ENCODE assay signal across 22 cellular contexts in the genomic region with DNA sequence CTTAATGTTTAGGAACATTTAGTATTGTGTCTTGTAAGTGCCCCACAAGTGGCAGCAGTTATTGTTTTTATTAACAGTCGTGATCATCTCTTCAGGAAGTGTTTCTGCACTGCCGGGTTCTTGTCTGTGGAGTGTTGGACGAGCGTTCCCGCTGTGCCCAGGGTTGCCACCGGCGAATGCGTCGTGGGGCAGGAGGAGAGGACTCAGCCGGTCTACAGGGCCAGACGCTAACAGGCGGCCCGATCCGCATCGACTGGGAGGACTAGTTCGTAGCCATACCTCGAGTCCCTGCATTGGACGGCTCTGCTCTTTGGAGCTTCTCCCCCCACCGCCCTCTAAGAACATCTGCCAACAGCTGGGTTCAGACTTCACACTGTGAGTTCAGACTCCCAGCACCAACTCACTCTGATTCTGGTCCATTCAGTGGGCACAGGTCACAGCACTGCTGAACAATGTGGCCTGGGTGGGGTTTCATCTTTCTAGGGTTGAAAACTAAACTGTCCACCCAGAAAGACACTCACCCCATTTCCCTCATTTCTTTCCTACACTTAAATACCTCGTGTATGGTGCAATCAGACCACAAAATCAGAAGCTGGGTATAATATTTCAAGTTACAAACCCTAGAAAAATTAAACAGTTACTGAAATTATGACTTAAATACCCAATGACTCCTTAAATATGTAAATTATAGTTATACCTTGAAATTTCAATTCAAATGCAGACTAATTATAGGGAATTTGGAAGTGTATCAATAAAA. TPM values are rescaled to one million over a fixed set of nuclear protein-coding genes. Genes with fewer than 3 reads are reported as not detected.
DNase-seq lines count a peak whose midpoint lies in the region; ATAC-seq, FAIRE-seq and TF ChIP-seq lines count a peak whose summit lies in the region.
"Had no signal": no experiment of that assay in that cellular context is flagged by ENCODE, and none has a peak within 500 bp of the region (broad histone marks: within the 10 kb centered on the region; RNA-seq: fewer than 3 reads in every experiment).

No MANE protein-coding gene starts in this region.

- H3K4me3 ChIP-seq in GM23248 (no peak overlapping the region), Karpas-422 (ENCODE audit: low read length) (no peak overlapping the region), H1 (ENCODE audit: extremely low read depth in 1 of 4, insufficient read depth in 2 of 4, low read depth in 3 of 4, low read length in 4 of 4) (no peak overlapping the region), skeletal muscle satellite cell (ENCODE audit: low read length) (no peak overlapping the region)
- H3K4me3 ChIP-seq: A549, HAP-1 had no signal

- no peaks in the 10 kb centered on the region for H3K79me1 ChIP-seq in H1 (ENCODE audit: low read depth, low read length)

- H2AFZ ChIP-seq in GM23248 (no peak overlapping the region), Karpas-422 (ENCODE audit: low read length) (no peak overlapping the region), H1 (ENCODE audit: low read length) (peak overlapping the region; percentile 77)

- no peak overlapping the region for H3K56ac ChIP-seq in H1 (replicated peaks; ENCODE audit: insufficient read length, low read depth, low read length)

- no peak overlapping the region for H2AK5ac ChIP-seq in H1 (ENCODE audit: low read depth, low read length)

- no peak overlapping the region for H2BK5ac ChIP-seq in H1 (ENCODE audit: low read depth, low read length)

- peak; percentile 5 for DNase-seq in GM23248
- peak; percentile 31 for DNase-seq in Karpas-422
- DNase-seq in H1 (ENCODE audit: low read depth in 1 of 2, low spot score in 2 of 2): no peak
- no peak for DNase-seq in NCI-H146 treated with DMSO at 0.1 percent for 48 hours (lab: John Stamatoyannopoulos, UW; ENCODE audit: unreplicated experiment)
- DNase-seq: BE2C; CD4-positive, CD25-positive, alpha-beta regulatory T cell; EL; GF-D8; NCI-H1417; NCI-H187; NCI-H446 treated with DMSO at 0.1 percent for 48 hours; NCI-H526 treated with DMSO at 0.1 percent for 48 hours; PC-3; Right ventricle myocardium superior had no signal

- no peaks in the 10 kb centered on the region for H4K20me1 ChIP-seq in GM23248 (ENCODE audit: insufficient read depth)
- H4K20me1 ChIP-seq in Karpas-422 (ENCODE audit: insufficient read depth, low read depth, low read length): no peaks in the 10 kb centered on the region
- H4K20me1 ChIP-seq in H1 (replicated peaks in 1 of 2; ENCODE audit: control insufficient read depth in 1 of 2, insufficient read depth in 2 of 2, low read length in 2 of 2): no peaks in the 10 kb centered on the region

- H3K4me2 ChIP-seq in GM23248 (ENCODE audit: unreplicated experiment) (no peak overlapping the region), Karpas-422 (ENCODE audit: low read depth, low read length, poor library complexity, severe bottlenecking) (no peak overlapping the region), H1 (ENCODE audit: insufficient read depth in 1 of 2, low read depth in 2 of 2, low read length in 2 of 2) (no peak overlapping the region), skeletal muscle satellite cell (ENCODE audit: low read length) (peak overlapping the region; percentile 9)
- H3K4me2 ChIP-seq: A549 had no signal

- H2BK12ac ChIP-seq in H1 (ENCODE audit: low read depth, low read length): peak overlapping the region; percentile 35; the same call in 1 of the 2 replicates

- H3K9me3 ChIP-seq in GM23248 (ENCODE audit: low read depth): no peaks in the 10 kb centered on the region
- no peaks in the 10 kb centered on the region for H3K9me3 ChIP-seq in Karpas-422 (ENCODE audit: low read length)
- H3K9me3 ChIP-seq in H1 (ENCODE audit: insufficient read depth in 2 of 2, low read depth in 1 of 2, low read length in 1 of 2): no peaks in the 10 kb centered on the region
- no peaks in the 10 kb centered on the region for H3K9me3 ChIP-seq in skeletal muscle satellite cell (replicated peaks; ENCODE audit: low read length)
- H3K9me3 ChIP-seq: A549, BE2C, HAP-1 had no signal

- no peak overlapping the region for H2BK120ac ChIP-seq in H1 (replicated peaks; ENCODE audit: low read depth, low read length)

- no peak for TF ChIP-seq RAD21 in H1 (IDR thresholded peaks at IDR 0.05 in 1 of 2, conservative IDR thresholded peaks at IDR 0.05 in 1 of 2; ENCODE audit: low read depth in 2 of 2, low read length in 2 of 2)

- no peaks in the 10 kb centered on the region for H3K79me2 ChIP-seq in GM23248 (ENCODE audit: insufficient read depth)
- no peaks in the 10 kb centered on the region for H3K79me2 ChIP-seq in Karpas-422 (ENCODE audit: low read length)
- H3K79me2 ChIP-seq in H1 (ENCODE audit: control insufficient read depth in 1 of 2, insufficient read depth in 2 of 2, low read length in 2 of 2): no peaks in the 10 kb centered on the region

- FAIRE-seq in H1 (lab: Jason Lieb, UNC): no peak
- FAIRE-seq: A549 had no signal

- H3K27me3 ChIP-seq in GM23248 (replicated peaks; ENCODE audit: insufficient read depth) (no peaks in the 10 kb centered on the region), Karpas-422 (ENCODE audit: low read length) (no peaks in the 10 kb centered on the region), H1 (replicated peaks in 1 of 4; ENCODE audit: control insufficient read depth in 3 of 4, extremely low read depth in 1 of 4, insufficient read depth in 3 of 4, low read length in 3 of 4) (no peaks in the 10 kb centered on the region), skeletal muscle satellite cell (ENCODE audit: control insufficient read depth, insufficient read depth, low read length) (no peaks in the 10 kb centered on the region)
- H3K27me3 ChIP-seq: BE2C had no signal

- no peaks in the 10 kb centered on the region for H3F3A ChIP-seq in GM23248 (ENCODE audit: insufficient read depth)

- H4K8ac ChIP-seq in H1 (ENCODE audit: extremely low read depth, insufficient read depth, low read length): 0 out of 2 replicates have a peak overlapping the region, but pooled peaks have one; percentile 14

- ATAC-seq in GM18511 (IDR thresholded peaks at IDR 0.05; ENCODE audit: unreplicated experiment): no peak
- no peak for ATAC-seq in HG03025 (IDR thresholded peaks at IDR 0.05; ENCODE audit: low FRiP score, unreplicated experiment)
- ATAC-seq: A549, PC-3 had no signal

- H3K36me3 ChIP-seq in GM23248 (ENCODE audit: low read depth): no peaks in the 10 kb centered on the region
- H3K36me3 ChIP-seq in Karpas-422 (ENCODE audit: insufficient read depth, low read length): no peaks in the 10 kb centered on the region
- H3K36me3 ChIP-seq in H1 (ENCODE audit: control insufficient read depth in 2 of 4, insufficient read depth in 4 of 4, low read length in 3 of 4): no peaks in the 10 kb centered on the region
- H3K36me3 ChIP-seq in skeletal muscle satellite cell (ENCODE audit: insufficient read depth, low read length): no peaks in the 10 kb centered on the region
- H3K36me3 ChIP-seq: BE2C, HAP-1 had no signal

- no peak overlapping the region for H4K91ac ChIP-seq in H1 (replicated peaks; ENCODE audit: insufficient read length, low read length)

- H3K23me2 ChIP-seq in H1 (ENCODE audit: low read depth, low read length): no peaks in the 10 kb centered on the region

- H3K18ac ChIP-seq in H1 (ENCODE audit: extremely low read depth, low read length): no peak overlapping the region

- H3K4me1 ChIP-seq in GM23248 (ENCODE audit: insufficient read depth) (no peaks in the 10 kb centered on the region), Karpas-422 (ENCODE audit: low read length) (no peaks in the 10 kb centered on the region), H1 (replicated peaks in 1 of 4; ENCODE audit: control insufficient read depth in 3 of 4, insufficient read depth in 4 of 4, low read length in 3 of 4) (no peaks in the 10 kb centered on the region), skeletal muscle satellite cell (ENCODE audit: control insufficient read depth, insufficient read depth, low read length) (peaks cover 29% of the 10 kb centered on the region)
- H3K4me1 ChIP-seq: A549, BE2C, HAP-1 had no signal

- no peak overlapping the region for H3K27ac ChIP-seq in GM23248
- no peak overlapping the region for H3K27ac ChIP-seq in Karpas-422 (ENCODE audit: low read length)
- no peak overlapping the region for H3K27ac ChIP-seq in H1 (ENCODE audit: low read depth, low read length)
- H3K27ac ChIP-seq: A549 had no signal

- no peak for TF ChIP-seq POLR2A in H1 (IDR thresholded peaks at IDR 0.05; ENCODE audit: control extremely low read depth in 1 of 2, low read depth in 2 of 2, low read length in 2 of 2)

- in situ Hi-C loops in GM23248 (cut with MboI): no loop called here

- POLR2A ChIA-PET in H1 (lab: Charles Lee; ENCODE audit: partially characterized antibody): interaction anchor here (0.9 kb wide), 1 partner anchor 22 kb away, joined by 3 read pairs; a partner anchor contains a TSS

- no peak overlapping the region for H2BK20ac ChIP-seq in H1 (ENCODE audit: low read length)

- no peak overlapping the region for H3K4ac ChIP-seq in H1 (replicated peaks; ENCODE audit: insufficient read length, low read depth, low read length)

- no peak for TF ChIP-seq CTCF in H1 (IDR thresholded peaks at IDR 0.05; ENCODE audit: control extremely low read depth in 1 of 3, insufficient read depth in 1 of 3, low read depth in 1 of 3, low read length in 3 of 3)

- no peak for TF ChIP-seq EP300 in H1 (IDR thresholded peaks at IDR 0.05; ENCODE audit: borderline replicate concordance in 1 of 2, low read depth in 2 of 2, low read length in 2 of 2)

- H3K9ac ChIP-seq in GM23248 (no peak overlapping the region), Karpas-422 (ENCODE audit: low read length) (no peak overlapping the region), H1 (replicated peaks in 1 of 4; ENCODE audit: extremely low read depth in 1 of 4, low read depth in 3 of 4, low read length in 3 of 4) (no peak overlapping the region), skeletal muscle satellite cell (ENCODE audit: low read depth, low read length) (no peak overlapping the region)

- H3K23ac ChIP-seq in H1 (ENCODE audit: insufficient read length): no peak overlapping the region

- CTCF ChIA-PET in H1 (lab: Charles Lee; ENCODE audit: partially characterized antibody): interaction anchor here (1.0 to 1.3 kb wide), 2 partner anchors 12 to 132 kb away, joined by 3 read pairs; no protein-coding TSS in a partner anchor

- no peak overlapping the region for H4K5ac ChIP-seq in H1 (ENCODE audit: insufficient read length, low read depth, low read length)

- 85 to 86% methylated on average over 20 of the region's 20 CpGs for WGBS in GM23248 (ENCODE audit: low coverage in 1 of 2, low lambda C conversion rate in 2 of 2, missing lambda C conversion rate in 2 of 2), 2 experiments
- 93% methylated on average over 20 of the region's 20 CpGs; no CpG with 5 or more reads in 1 of the 2 experiments for WGBS in H1 (ENCODE audit: extremely low coverage in 1 of 2, insufficient coverage in 1 of 2, insufficient read length in 1 of 2, insufficient replicate concordance in 2 of 2, low coverage in 1 of 2, low lambda C conversion rate in 2 of 2, missing lambda C conversion rate in 1 of 2), 2 experiments

- H3K9me2 ChIP-seq in GM23248 (ENCODE audit: insufficient read depth) (no peaks in the 10 kb centered on the region), Karpas-422 (replicated peaks; ENCODE audit: insufficient read depth, low read length) (no peaks in the 10 kb centered on the region)

- no peak overlapping the region for H2BK15ac ChIP-seq in H1 (ENCODE audit: low read length)

- no peak overlapping the region for H3K14ac ChIP-seq in H1 (ENCODE audit: insufficient read length)

RNA-seq across cellular contexts. Expression of a gene that starts 22.2 kb away (rescaled TPM):
- not detected in 2 replicates for total RNA-seq in GM23248 (2014; rRNA removed; shearing (Covaris generic))
- not detected in 2 replicates for polyA plus RNA-seq in GM23248 (2016; fragmentation: Nextera tagmentation; extraction: Ambion mirVana)
- not detected in 2 replicates for total RNA-seq in Karpas-422 (2014; rRNA removed; shearing (Covaris generic); ENCODE audit: low replicate concordance)
- not detected in 2 replicates for total RNA-seq in H1 (2021; fragmentation: NEBNext Ultra II Directional; extraction: Animal tissue kit (Norgen Biotek cat#: 25700))
- polyA plus RNA-seq in H1 (2011; rRNA removed): not detected in 2 replicates
- not detected for polyA plus RNA-seq in H1 (2011; cell fraction: cytosol; rRNA removed)
- polyA plus RNA-seq in H1 (2011; cell fraction: nucleus; rRNA removed): not detected
- polyA plus RNA-seq in H1 (2012, experiment 1 of 2): not detected in 4 replicates
- polyA plus RNA-seq in H1 (2012, experiment 2 of 2): not detected
- polyA plus RNA-seq in H1 (2013, experiment 1 of 2): not detected
- polyA plus RNA-seq in H1 (2013, experiment 2 of 2): not detected
- polyA minus RNA-seq in H1 (2011; rRNA and poly(A)+ RNA removed): 0.15 TPM in 1 of 2 replicates, not detected in the other
- not detected for polyA minus RNA-seq in H1 (2011; cell fraction: cytosol; rRNA and poly(A)+ RNA removed)
- polyA minus RNA-seq in H1 (2011; cell fraction: nucleus; rRNA and poly(A)+ RNA removed): not detected
- total RNA-seq in skeletal muscle satellite cell (2012; rRNA removed): not detected in 2 replicates
- total RNA-seq: CD4-positive, CD25-positive, alpha-beta regulatory T cell; PC-3; RPMI7951; SK-MEL-5; T-helper 1 cell treated with Interleukin-12 subunit alpha and Interleukin-12 subunit beta and Interleukin-4 antibody, amounts not matched to agents 30 ng/mL and 1 ng/mL, for 36 hours had no signal
- polyA plus RNA-seq: A549; CD4-positive, CD25-positive, alpha-beta regulatory T cell had no signal

RNA-seq across cellular contexts. Expression of a gene that starts 38.9 kb away (rescaled TPM):
- total RNA-seq in GM23248 (2014; rRNA removed; shearing (Covaris generic)): not detected in 2 replicates
- polyA plus RNA-seq in GM23248 (2016; fragmentation: Nextera tagmentation; extraction: Ambion mirVana): not detected in 2 replicates
- 0.65 TPM in 1 of 2 replicates, not detected in the other for total RNA-seq in Karpas-422 (2014; rRNA removed; shearing (Covaris generic); ENCODE audit: low replicate concordance)
- total RNA-seq in H1 (2021; fragmentation: NEBNext Ultra II Directional; extraction: Animal tissue kit (Norgen Biotek cat#: 25700)): not detected in 2 replicates
- not detected in 2 replicates for polyA plus RNA-seq in H1 (2011; rRNA removed)
- polyA plus RNA-seq in H1 (2011; cell fraction: cytosol; rRNA removed): not detected
- polyA plus RNA-seq in H1 (2011; cell fraction: nucleus; rRNA removed): not detected
- polyA plus RNA-seq in H1 (2012, experiment 1 of 2): not detected in 4 replicates
- not detected for polyA plus RNA-seq in H1 (2012, experiment 2 of 2)
- not detected for polyA plus RNA-seq in H1 (2013, experiment 1 of 2)
- polyA plus RNA-seq in H1 (2013, experiment 2 of 2): not detected
- 0.10 TPM in 1 of 2 replicates, not detected in the other for polyA minus RNA-seq in H1 (2011; rRNA and poly(A)+ RNA removed)
- not detected for polyA minus RNA-seq in H1 (2011; cell fraction: cytosol; rRNA and poly(A)+ RNA removed)
- polyA minus RNA-seq in H1 (2011; cell fraction: nucleus; rRNA and poly(A)+ RNA removed): not detected
- total RNA-seq in skeletal muscle satellite cell (2012; rRNA removed): under 0.01 and 0.25 TPM in 2 replicates
- total RNA-seq: CD4-positive, CD25-positive, alpha-beta regulatory T cell; PC-3; Right ventricle myocardium superior; RPMI7951; SK-MEL-5; T-helper 1 cell treated with Interleukin-12 subunit alpha and Interleukin-12 subunit beta and Interleukin-4 antibody, amounts not matched to agents 30 ng/mL and 1 ng/mL, for 36 hours had no signal
- polyA plus RNA-seq: CD4-positive, CD25-positive, alpha-beta regulatory T cell had no signal

Comparison
In these comparisons a context has a peak if more than half of its experiments do, and no peak if none do; other contexts are left out.
1. DNase-seq: peak in GM23248 (single experiment) and Karpas-422 (single experiment); none in H1 (0 of 2) and NCI-H146 treated with DMSO at 0.1 percent for 48 hours (single experiment).